In the genomic region with DNA sequence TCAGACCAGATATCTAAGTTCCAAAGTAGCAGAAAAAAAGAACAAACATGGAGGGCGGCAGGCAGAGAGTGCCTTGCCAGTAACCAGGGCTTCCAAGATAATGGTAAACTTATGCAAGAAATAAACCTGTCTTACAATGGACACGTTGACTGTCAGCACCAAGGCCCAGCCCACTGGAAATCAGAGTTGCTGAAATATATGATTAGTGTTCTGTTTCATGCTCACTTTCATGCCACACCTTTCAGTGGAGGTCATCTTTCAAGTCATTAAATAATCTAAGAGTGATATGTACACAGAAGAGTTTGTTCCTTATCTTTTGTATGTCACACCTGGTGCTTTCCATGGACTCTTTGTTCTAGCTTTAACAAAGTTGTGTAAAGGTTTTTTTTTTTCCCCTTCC, we compare ENCODE assay signal across 16 cellular contexts.
"Had no signal": no experiment of that assay in that cellular context is flagged by ENCODE, and none has a peak within 500 bp of the region (broad histone marks: within the 10 kb centered on the region; RNA-seq: fewer than 3 reads in every experiment).

No MANE protein-coding gene starts in this region.

- DNase-seq: activated CD4-positive, alpha-beta T cell treated with anti-CD3 and anti-CD28 coated beads for 4 hours; activated CD8-positive, alpha-beta memory T cell treated with anti-CD3 and anti-CD28 coated beads, Interleukin-2, amount 50 U/mL, for 4 hours; activated CD8-positive, alpha-beta T cell treated with anti-CD3 and anti-CD28 coated beads for 36 hours; activated naive CD4-positive, alpha-beta T cell; activated naive CD8-positive, alpha-beta T cell treated with anti-CD3 and anti-CD28 coated beads, Interleukin-2, amount 50 U/mL, for 24 hours; cortex of kidney; effector CD8-positive, alpha-beta T cell; naive B cell; retina; stimulated activated CD4-positive, alpha-beta T cell treated with anti-CD3 and anti-CD28 coated beads, Interleukin-15, amount 100 ng/mL, for 24 hours; tibial artery; WERI-Rb-1 had no signal

- H3K4me1 ChIP-seq: ascending aorta, gastroesophageal sphincter, parathyroid adenoma, tibial artery had no signal

- ATAC-seq: activated CD8-positive, alpha-beta T cell treated with anti-CD3 and anti-CD28 coated beads for 36 hours; activated naive CD8-positive, alpha-beta T cell treated with anti-CD3 and anti-CD28 coated beads, Interleukin-2, amount 50 U/mL, for 24 hours; gastroesophageal sphincter had no signal

- H3K4me3 ChIP-seq: ascending aorta, cardiac muscle cell, gastroesophageal sphincter, tibial artery had no signal

- H3K27me3 ChIP-seq: ascending aorta, cardiac muscle cell, gastroesophageal sphincter, tibial artery had no signal

- H3K36me3 ChIP-seq: ascending aorta, cardiac muscle cell, gastroesophageal sphincter, tibial artery, WERI-Rb-1 had no signal

- H3K27ac ChIP-seq: ascending aorta, cardiac muscle cell, gastroesophageal sphincter, parathyroid adenoma, tibial artery, WERI-Rb-1 had no signal

- H3K9me3 ChIP-seq: ascending aorta, gastroesophageal sphincter, tibial artery had no signal
